In the genomic region with DNA sequence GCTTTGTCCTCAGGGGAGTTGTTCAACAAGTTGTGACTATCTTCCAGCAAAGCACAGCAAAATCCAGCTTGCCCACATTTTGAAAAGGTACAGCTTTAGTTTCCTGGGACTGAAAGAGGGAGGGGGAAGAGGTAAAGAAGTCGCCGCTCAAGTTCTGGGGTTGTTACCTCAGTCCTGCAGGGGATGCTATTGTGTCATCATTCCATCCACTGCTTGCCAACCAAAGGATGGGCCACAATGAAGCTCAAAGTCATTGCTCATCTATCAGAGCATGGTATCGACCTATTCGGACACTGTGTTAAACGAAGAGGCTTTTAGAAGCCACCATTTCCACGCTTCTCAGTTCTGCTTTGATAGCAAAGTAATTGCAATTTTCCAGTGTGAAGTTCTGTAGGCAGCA, we compare ENCODE assay signal across 11 cellular contexts. TPM values are rescaled to one million over a fixed set of nuclear protein-coding genes. Genes with fewer than 3 reads are reported as not detected.
DNase-seq lines count a peak whose midpoint lies in the region; ATAC-seq and TF ChIP-seq lines count a peak whose summit lies in the region.
"Had no signal": no experiment of that assay in that cellular context is flagged by ENCODE, and none has a peak within 500 bp of the region (broad histone marks: within the 10 kb centered on the region; RNA-seq: fewer than 3 reads in every experiment).

No MANE protein-coding gene starts in this region.

- H3K9me3 ChIP-seq in liver (ENCODE audit: control insufficient read depth in 4 of 4, low read length in 3 of 4) (no peaks in the 10 kb centered on the region), ovary (no peaks in the 10 kb centered on the region)

- TF ChIP-seq EP300 in ovary (IDR thresholded peaks at IDR 0.05): no peak

- peak; percentile 12 to 48 for TF ChIP-seq RAD21 in liver (IDR thresholded peaks at IDR 0.05)

- H3K27ac ChIP-seq in liver (ENCODE audit: low read depth in 1 of 2, low read length in 2 of 2) (no peak overlapping the region), ovary (no peak overlapping the region)

- no peak overlapping the region for H3K4me3 ChIP-seq in astrocyte of the spinal cord (ENCODE audit: low read depth, low read length)
- H3K4me3 ChIP-seq in liver (ENCODE audit: low read depth in 1 of 3, low read length in 3 of 3): no peak overlapping the region
- H3K4me3 ChIP-seq in ovary: no peak overlapping the region

- TF ChIP-seq POLR2A in ovary (IDR thresholded peaks at IDR 0.05): no peak

- H3K36me3 ChIP-seq in liver (ENCODE audit: control insufficient read depth in 4 of 4, insufficient read depth in 3 of 4, low read depth in 1 of 4, low read length in 3 of 4) (no peaks in the 10 kb centered on the region), ovary (no peaks in the 10 kb centered on the region)

- in situ Hi-C loops in astrocyte of the spinal cord (cut with HindIII; ENCODE audit: low sequenced_read_pairs): no loop called here

- intact Hi-C loops in ovary (cut with DNase I): no loop called here
- intact Hi-C loops in sciatic nerve (cut with DNase I): no loop called here

- TF ChIP-seq CTCF in astrocyte of the spinal cord (IDR thresholded peaks at IDR 0.05; ENCODE audit: low read depth, low read length): peak; percentile 6
- no peak for TF ChIP-seq CTCF in liver (IDR thresholded peaks at IDR 0.05; ENCODE audit: low read depth, low read length, missing input control)
- TF ChIP-seq CTCF in ovary (IDR thresholded peaks at IDR 0.05): no peak

- ATAC-seq in sciatic nerve: no peak
- ATAC-seq: stimulated activated naive CD8-positive, alpha-beta T cell treated with anti-CD3 and anti-CD28 coated beads, Interleukin-15, Interleukin-2, amounts not matched to agents 100 U/mL and 50 U/mL, for 24 hours had no signal

- 57% methylated on average over 6 of the region's 6 CpGs for WGBS in liver
- WGBS in ovary, 3 donors: 46 to 63% (median 51%) methylated on average over 6 of the region's 6 CpGs

- no peaks in the 10 kb centered on the region for H3K4me1 ChIP-seq in liver (ENCODE audit: control insufficient read depth in 4 of 4, insufficient read depth in 4 of 4, low read length in 3 of 4)
- no peaks in the 10 kb centered on the region for H3K4me1 ChIP-seq in ovary (ENCODE audit: insufficient read depth)

- no peaks in the 10 kb centered on the region for H3K27me3 ChIP-seq in liver (ENCODE audit: control insufficient read depth in 4 of 4, insufficient read depth in 4 of 4, low read length in 3 of 4)
- no peaks in the 10 kb centered on the region for H3K27me3 ChIP-seq in ovary

- H3K9ac ChIP-seq in liver (ENCODE audit: low read depth in 1 of 2, low read length in 2 of 2): no peak overlapping the region

- DNase-seq in Daoy (ENCODE audit: low read depth): peak; percentile 29
- peak; percentile 49 for DNase-seq in HuH-7 (ENCODE audit: low spot score)
- no peak for DNase-seq in astrocyte of the spinal cord (ENCODE audit: low read depth, low spot score)
- DNase-seq in DMS79 (lab: John Stamatoyannopoulos, UW): no peak
- DNase-seq in activated naive CD4-positive, alpha-beta T cell treated with anti-CD3 and anti-CD28 coated beads, Interleukin-2, amount 50 U/mL, for 16 hours: no peak
- no peak for DNase-seq in ovary
- no peak for DNase-seq in sciatic nerve (ENCODE audit: low spot score)
- DNase-seq: NCI-H510A; stimulated activated naive CD8-positive, alpha-beta T cell treated with anti-CD3 and anti-CD28 coated beads, Interleukin-15, Interleukin-2, amounts not matched to agents 100 U/mL and 50 U/mL, for 24 hours had no signal

TF ChIP-seq in liver, 16 proteins besides CTCF, POLR2A, EP300 and RAD21:
- TF ChIP-seq TAF1 (conservative IDR thresholded peaks at IDR 0.05) (no peak), EGR1 (IDR thresholded peaks at IDR 0.05; ENCODE audit: low read depth in 2 of 2) (no peak), GABPA (IDR thresholded peaks at IDR 0.05 in 1 of 2, conservative IDR thresholded peaks at IDR 0.05 in 1 of 2) (no peak), RXRA (IDR thresholded peaks at IDR 0.05) (no peak), HNF4A (conservative IDR thresholded peaks at IDR 0.05) (no peak), YY1 (IDR thresholded peaks at IDR 0.05) (no peak), NR2F2 (IDR thresholded peaks at IDR 0.05) (no peak), SP1 (IDR thresholded peaks at IDR 0.05) (no peak), FOXA1 (IDR thresholded peaks at IDR 0.05) (no peak), MAX (IDR thresholded peaks at IDR 0.05) (no peak), HNF4G (IDR thresholded peaks at IDR 0.05) (no peak), JUND (IDR thresholded peaks at IDR 0.05) (no peak), FOXA2 (IDR thresholded peaks at IDR 0.05) (no peak)
- TF ChIP-seq, protein P1, sequence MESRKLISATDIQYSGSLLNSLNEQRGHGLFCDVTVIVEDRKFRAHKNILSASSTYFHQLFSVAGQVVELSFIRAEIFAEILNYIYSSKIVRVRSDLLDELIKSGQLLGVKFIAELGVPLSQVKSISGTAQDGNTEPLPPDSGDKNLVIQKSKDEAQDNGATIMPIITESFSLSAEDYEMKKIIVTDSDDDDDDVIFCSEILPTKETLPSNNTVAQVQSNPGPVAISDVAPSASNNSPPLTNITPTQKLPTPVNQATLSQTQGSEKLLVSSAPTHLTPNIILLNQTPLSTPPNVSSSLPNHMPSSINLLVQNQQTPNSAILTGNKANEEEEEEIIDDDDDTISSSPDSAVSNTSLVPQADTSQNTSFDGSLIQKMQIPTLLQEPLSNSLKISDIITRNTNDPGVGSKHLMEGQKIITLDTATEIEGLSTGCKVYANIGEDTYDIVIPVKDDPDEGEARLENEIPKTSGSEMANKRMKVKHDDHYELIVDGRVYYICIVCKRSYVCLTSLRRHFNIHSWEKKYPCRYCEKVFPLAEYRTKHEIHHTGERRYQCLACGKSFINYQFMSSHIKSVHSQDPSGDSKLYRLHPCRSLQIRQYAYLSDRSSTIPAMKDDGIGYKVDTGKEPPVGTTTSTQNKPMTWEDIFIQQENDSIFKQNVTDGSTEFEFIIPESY (IDR thresholded peaks at IDR 0.05): no peak
- TF ChIP-seq, protein P2, sequence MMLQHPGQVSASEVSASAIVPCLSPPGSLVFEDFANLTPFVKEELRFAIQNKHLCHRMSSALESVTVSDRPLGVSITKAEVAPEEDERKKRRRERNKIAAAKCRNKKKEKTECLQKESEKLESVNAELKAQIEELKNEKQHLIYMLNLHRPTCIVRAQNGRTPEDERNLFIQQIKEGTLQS (IDR thresholded peaks at IDR 0.05): no peak
- TF ChIP-seq, protein P3, sequence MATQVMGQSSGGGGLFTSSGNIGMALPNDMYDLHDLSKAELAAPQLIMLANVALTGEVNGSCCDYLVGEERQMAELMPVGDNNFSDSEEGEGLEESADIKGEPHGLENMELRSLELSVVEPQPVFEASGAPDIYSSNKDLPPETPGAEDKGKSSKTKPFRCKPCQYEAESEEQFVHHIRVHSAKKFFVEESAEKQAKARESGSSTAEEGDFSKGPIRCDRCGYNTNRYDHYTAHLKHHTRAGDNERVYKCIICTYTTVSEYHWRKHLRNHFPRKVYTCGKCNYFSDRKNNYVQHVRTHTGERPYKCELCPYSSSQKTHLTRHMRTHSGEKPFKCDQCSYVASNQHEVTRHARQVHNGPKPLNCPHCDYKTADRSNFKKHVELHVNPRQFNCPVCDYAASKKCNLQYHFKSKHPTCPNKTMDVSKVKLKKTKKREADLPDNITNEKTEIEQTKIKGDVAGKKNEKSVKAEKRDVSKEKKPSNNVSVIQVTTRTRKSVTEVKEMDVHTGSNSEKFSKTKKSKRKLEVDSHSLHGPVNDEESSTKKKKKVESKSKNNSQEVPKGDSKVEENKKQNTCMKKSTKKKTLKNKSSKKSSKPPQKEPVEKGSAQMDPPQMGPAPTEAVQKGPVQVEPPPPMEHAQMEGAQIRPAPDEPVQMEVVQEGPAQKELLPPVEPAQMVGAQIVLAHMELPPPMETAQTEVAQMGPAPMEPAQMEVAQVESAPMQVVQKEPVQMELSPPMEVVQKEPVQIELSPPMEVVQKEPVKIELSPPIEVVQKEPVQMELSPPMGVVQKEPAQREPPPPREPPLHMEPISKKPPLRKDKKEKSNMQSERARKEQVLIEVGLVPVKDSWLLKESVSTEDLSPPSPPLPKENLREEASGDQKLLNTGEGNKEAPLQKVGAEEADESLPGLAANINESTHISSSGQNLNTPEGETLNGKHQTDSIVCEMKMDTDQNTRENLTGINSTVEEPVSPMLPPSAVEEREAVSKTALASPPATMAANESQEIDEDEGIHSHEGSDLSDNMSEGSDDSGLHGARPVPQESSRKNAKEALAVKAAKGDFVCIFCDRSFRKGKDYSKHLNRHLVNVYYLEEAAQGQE (IDR thresholded peaks at IDR 0.05): no peak

RNA-seq across cellular contexts. Expression of gene NPY, which starts 34.3 kb away (rescaled TPM):
- 2.3 TPM in 1 of 2 replicates, not detected in the other for total RNA-seq in Daoy (2014; rRNA removed; shearing (Covaris generic))
- under 1 TPM in 1 of 2 donors, not detected in 1; 0.47 TPM for total RNA-seq in liver
- polyA plus RNA-seq in liver: not detected
- 1 to 10 TPM in 1 of 7 donors, under 1 TPM in 2, not detected in 4; 0.53 to 4.5 (median 0.94) TPM for total RNA-seq in ovary
- polyA plus RNA-seq in ovary: not detected
- 2.1 TPM for total RNA-seq in sciatic nerve
- total RNA-seq: activated T-helper 2 cell treated with anti-CD3 and anti-CD28 coated beads, Interferon-gamma antibody, Interleukin-2, Interleukin-4, amounts not matched to agents 10 μg/mL and 5 μg/mL and 100 μg/mL, durations not matched to agents 14 hours and 24 hours and 36 hours had no signal

Comparison
In these comparisons a context has a peak if more than half of its experiments do, and no peak if none do; other contexts are left out.
1. DNase-seq: peak in Daoy (single experiment) and HuH-7 (single experiment); none in astrocyte of the spinal cord (single experiment), DMS79 (single experiment), activated naive CD4-positive, alpha-beta T cell treated with anti-CD3 and anti-CD28 coated beads, Interleukin-2, amount 50 U/mL, for 16 hours (single experiment), ovary (0 of 5) and sciatic nerve (single experiment).